Comparison of ENCODE assay signal across 11 cellular contexts in genomic region chr11:62842891-62843290, GRCh38. TPM values are rescaled to one million over a fixed set of nuclear protein-coding genes. Genes with fewer than 3 reads are reported as not detected.
DNase-seq lines count a peak whose midpoint lies in the region; ATAC-seq and TF ChIP-seq lines count a peak whose summit lies in the region.
"Not testable (repeated sequence)": the region's sequence is repeated elsewhere in the genome, so short reads cannot be mapped to it uniquely, and the experiment has no call there.
"Had no signal": no experiment of that assay in that cellular context is flagged by ENCODE, and none has a peak within 500 bp of the region (broad histone marks: within the 10 kb centered on the region; RNA-seq: fewer than 3 reads in every experiment).

No MANE protein-coding gene starts in this region.

- H2AFZ ChIP-seq in Loucy (ENCODE audit: low read length) (peak overlapping the region; percentile 87), SU-DHL-6 (ENCODE audit: low read depth, low read length, severe bottlenecking) (peak overlapping the region; percentile 84)

- H3K27ac Mint-ChIP-seq in CD4-positive, alpha-beta memory T cell = not testable (repeated sequence)
- H3K27ac Mint-ChIP-seq in naive thymus-derived CD4-positive, alpha-beta T cell = peak overlapping the region in 2 of 9 donors; percentile 37 to 82

- H3K4me3 ChIP-seq in CD4-positive, alpha-beta memory T cell (ENCODE audit: low read length in 2 of 2) = peak overlapping the region in 1 of 2 donors; percentile 86
- peak overlapping the region; percentile 78 for H3K4me3 ChIP-seq in Loucy (ENCODE audit: low read length, poor library complexity, severe bottlenecking)
- H3K4me3 ChIP-seq in SU-DHL-6 (ENCODE audit: insufficient read depth, low read length, poor library complexity, severe bottlenecking); urinary bladder (ENCODE audit: low read depth, low read length): not testable (repeated sequence)
- peak overlapping the region; percentile 16 for H3K4me3 ChIP-seq in ectodermal cell (ENCODE audit: insufficient read depth, low read depth, low read length)
- H3K4me3 ChIP-seq in iPS-20b (ENCODE audit: low read length) = peak overlapping the region; percentile 72
- H3K4me3 ChIP-seq in naive thymus-derived CD4-positive, alpha-beta T cell (ENCODE audit: low read length) = peak overlapping the region; percentile 73
- H3K4me3 ChIP-seq in skeletal muscle tissue (ENCODE audit: low read length in 3 of 3) = peak overlapping the region in 1 of 3 donors; percentile 82

- not testable (repeated sequence) for H3K36me3 ChIP-seq in CD4-positive, alpha-beta memory T cell (ENCODE audit: insufficient read depth, low read length); Loucy (ENCODE audit: insufficient read depth, low read length); SU-DHL-6 (ENCODE audit: low read length); ectodermal cell (ENCODE audit: control insufficient read depth, insufficient read depth, low read length); iPS-20b (ENCODE audit: insufficient read depth, low read depth, low read length); naive thymus-derived CD4-positive, alpha-beta T cell (ENCODE audit: control insufficient read depth in 2 of 3, insufficient read depth in 3 of 3, low read length in 3 of 3); skeletal muscle tissue (ENCODE audit: control insufficient read depth in 3 of 3, insufficient read depth in 3 of 3, low read length in 3 of 3); urinary bladder (ENCODE audit: insufficient read depth)

- intact Hi-C loops in CD4-positive, alpha-beta memory T cell (cut with micrococcal nuclease) = loop anchor here (1.0 kb wide), 1 partner anchor 12 kb away; no protein-coding TSS in a partner anchor
- intact Hi-C loops in naive thymus-derived CD4-positive, alpha-beta T cell (cut with micrococcal nuclease) = loop anchor here in 1 of 2 donors (1.0 to 5.0 kb wide), 5 partner anchors 12 to 231 kb away; partner anchors contain the start of genes EML3, ROM1 and ZBTB3

- H3K27ac ChIP-seq in CD4-positive, alpha-beta memory T cell (ENCODE audit: low read depth, low read length) = peak overlapping the region; percentile 98
- H3K27ac ChIP-seq in SU-DHL-6 (ENCODE audit: low read depth, low read length); iPS-20b (ENCODE audit: low read length): not testable (repeated sequence)
- peak overlapping the region; percentile 96 for H3K27ac ChIP-seq in ectodermal cell (ENCODE audit: insufficient read depth, low read depth, low read length, poor library complexity, severe bottlenecking)
- H3K27ac ChIP-seq in naive thymus-derived CD4-positive, alpha-beta T cell (ENCODE audit: low read depth, low read length) = peak overlapping the region; percentile 99
- H3K27ac ChIP-seq in skeletal muscle tissue (ENCODE audit: low read depth, low read length) = peak overlapping the region; percentile 98
- peak overlapping the region; percentile 99 for H3K27ac ChIP-seq in urinary bladder (ENCODE audit: low read depth)

- H3K27me3 ChIP-seq in CD4-positive, alpha-beta memory T cell (ENCODE audit: insufficient read depth, low read length); Loucy (ENCODE audit: insufficient read depth, low read length, poor library complexity, severe bottlenecking); SU-DHL-6 (ENCODE audit: low read length); ectodermal cell (ENCODE audit: control insufficient read depth, insufficient read depth, low read length, poor library complexity, severe bottlenecking); iPS-20b (ENCODE audit: insufficient read depth, low read length); naive thymus-derived CD4-positive, alpha-beta T cell (ENCODE audit: control insufficient read depth in 2 of 2, insufficient read depth in 2 of 2, low read length in 2 of 2); skeletal muscle tissue (ENCODE audit: control insufficient read depth in 3 of 3, insufficient read depth in 3 of 3, low read length in 3 of 3): not testable (repeated sequence)

- peaks cover 15% of the 10 kb centered on the region for H3K79me2 ChIP-seq in Loucy (ENCODE audit: insufficient read depth, low read length)
- peaks cover 14% of the 10 kb centered on the region for H3K79me2 ChIP-seq in SU-DHL-6 (ENCODE audit: insufficient read depth, low read length)

- not testable (repeated sequence) for H3K9me3 ChIP-seq in CD4-positive, alpha-beta memory T cell (ENCODE audit: control insufficient read depth in 1 of 2, low read length in 2 of 2); Loucy (ENCODE audit: insufficient read depth, low read depth, low read length); SU-DHL-6 (ENCODE audit: insufficient read depth, low read length); ectodermal cell (ENCODE audit: control insufficient read depth, low read length); iPS-20b (ENCODE audit: insufficient read depth, low read depth, low read length); naive thymus-derived CD4-positive, alpha-beta T cell (ENCODE audit: control insufficient read depth in 2 of 3, low read length in 3 of 3); skeletal muscle tissue (ENCODE audit: control insufficient read depth in 3 of 3, low read length in 3 of 3)

- peaks cover 27% of the 10 kb centered on the region for H3K4me1 ChIP-seq in CD4-positive, alpha-beta memory T cell (ENCODE audit: insufficient read depth, low read length)
- H3K4me1 ChIP-seq in Loucy (ENCODE audit: insufficient read depth, low read length, poor library complexity, severe bottlenecking) (peaks cover 22% of the 10 kb centered on the region), ectodermal cell (ENCODE audit: control insufficient read depth, insufficient read depth, low read length) (peaks cover 12% of the 10 kb centered on the region), skeletal muscle tissue (ENCODE audit: control insufficient read depth in 3 of 3, insufficient read depth in 3 of 3, low read length in 3 of 3) (peaks cover 12 to 22% (median 17%) of the 10 kb centered on the region in 3 donors)
- H3K4me1 ChIP-seq in iPS-20b (ENCODE audit: insufficient read depth, low read length); urinary bladder (ENCODE audit: insufficient read depth): not testable (repeated sequence)
- peaks cover 9 to 18% of the 10 kb centered on the region in 2 donors for H3K4me1 ChIP-seq in naive thymus-derived CD4-positive, alpha-beta T cell (ENCODE audit: control insufficient read depth in 2 of 2, insufficient read depth in 2 of 2, low read length in 2 of 2)

- H3K4me1 Mint-ChIP-seq in CD4-positive, alpha-beta memory T cell = peaks cover 6 to 27% (median 16%) of the 10 kb centered on the region in 4 donors
- H3K4me1 Mint-ChIP-seq in naive thymus-derived CD4-positive, alpha-beta T cell = peaks cover 8 to 27% (median 17%) of the 10 kb centered on the region in 7 donors

- H3K9ac ChIP-seq in Loucy (ENCODE audit: low read depth, low read length, poor library complexity, severe bottlenecking) = peak overlapping the region; percentile 86
- H3K9ac ChIP-seq in SU-DHL-6 (ENCODE audit: low read length) = peak overlapping the region; percentile 69
- H3K9ac ChIP-seq in iPS-20b (ENCODE audit: low read depth, low read length) = peak overlapping the region; percentile 88
- peak overlapping the region; percentile 90 to 99 (median 98) for H3K9ac ChIP-seq in skeletal muscle tissue (ENCODE audit: low read depth in 1 of 3, low read length in 3 of 3)

- H3F3A ChIP-seq in Loucy (ENCODE audit: low read depth) = not testable (repeated sequence)
- peaks cover 34% of the 10 kb centered on the region for H3F3A ChIP-seq in SU-DHL-6 (ENCODE audit: insufficient read depth)

- ATAC-seq in naive thymus-derived CD4-positive, alpha-beta T cell = not testable (repeated sequence)

- not testable (repeated sequence) for H3K9me3 Mint-ChIP-seq in CD4-positive, alpha-beta memory T cell; naive thymus-derived CD4-positive, alpha-beta T cell

- POLR2A ChIA-PET in CD4-positive, alpha-beta memory T cell (lab: Charles Lee; ENCODE audit: partially characterized antibody) = interaction anchor here (0.7 to 13.8 kb wide), 21 partner anchors 10 to 291 kb away, joined by 3 to 801 read pairs (median 4); partner anchors contain the start of genes HNRNPUL2, INTS5, MTA2 and NXF1
- POLR2A ChIA-PET in naive thymus-derived CD4-positive, alpha-beta T cell (lab: Charles Lee) = interaction anchor here (0.5 to 6.2 kb wide), 19 partner anchors 11 to 269 kb away, joined by 3 to 204 read pairs (median 4); partner anchors contain the start of genes EEF1G, HNRNPUL2, LBHD1 and NXF1

- not testable (repeated sequence) for H3K4me3 Mint-ChIP-seq in CD4-positive, alpha-beta memory T cell; naive thymus-derived CD4-positive, alpha-beta T cell

- H3K36me3 Mint-ChIP-seq in CD4-positive, alpha-beta memory T cell = peaks cover 0 to 10% of the 10 kb centered on the region in 2 donors
- H3K36me3 Mint-ChIP-seq in naive thymus-derived CD4-positive, alpha-beta T cell = not testable (repeated sequence)

- H3K9me2 ChIP-seq in Loucy (replicated peaks; ENCODE audit: low read depth, low read length); SU-DHL-6 (replicated peaks; ENCODE audit: insufficient read depth, low read length): not testable (repeated sequence)

- H3K4me2 ChIP-seq in Loucy (ENCODE audit: low read depth, low read length, poor library complexity, severe bottlenecking) (peak overlapping the region; percentile 82), SU-DHL-6 (ENCODE audit: low read depth, low read length, poor library complexity, severe bottlenecking) (peak overlapping the region; percentile 96)

- not testable (repeated sequence) for TF ChIP-seq CTCF in Loucy (conservative IDR thresholded peaks at IDR 0.05; ENCODE audit: low read length); SU-DHL-6 (IDR thresholded peaks at IDR 0.05; ENCODE audit: insufficient read depth, low read length, poor library complexity, severe bottlenecking)

- DNase-seq in CD4-positive, alpha-beta memory T cell; naive thymus-derived CD4-positive, alpha-beta T cell: not testable (repeated sequence)

- WGBS in ectodermal cell, 2 experiments = 86 to 90% methylated on average over 8 to 9 of the region's 9 CpGs
- WGBS in urinary bladder = 74% methylated on average over 9 of the region's 9 CpGs

- not testable (repeated sequence) for H3K27me3 Mint-ChIP-seq in CD4-positive, alpha-beta memory T cell; naive thymus-derived CD4-positive, alpha-beta T cell

- CTCF ChIA-PET in CD4-positive, alpha-beta memory T cell (lab: Charles Lee; ENCODE audit: partially characterized antibody) = interaction anchor here (0.8 to 1.0 kb wide), 4 partner anchors 11 to 56 kb away, joined by 3 to 4 read pairs (median 4); no protein-coding TSS in a partner anchor
- CTCF ChIA-PET in naive thymus-derived CD4-positive, alpha-beta T cell (lab: Charles Lee) = interaction anchor here (0.8 kb wide), 1 partner anchor 14 kb away, joined by 3 read pairs; no protein-coding TSS in a partner anchor

- H4K20me1 ChIP-seq in Loucy (ENCODE audit: insufficient read depth, low read length, poor library complexity, severe bottlenecking); SU-DHL-6 (ENCODE audit: low read depth, low read length): not testable (repeated sequence)

RNA-seq across cellular contexts. Expression of gene WDR74, which starts 3.5 kb away (rescaled TPM):
- 10 to 100 TPM; 79.3 to 82.2 TPM for total RNA-seq in CD4-positive, alpha-beta memory T cell
- 10 to 100 TPM; 33.9 to 50.8 TPM for polyA plus RNA-seq in CD4-positive, alpha-beta memory T cell
- polyA plus RNA-seq in ectodermal cell (2013, experiment 1 of 4) = 68.2 TPM
- polyA plus RNA-seq in ectodermal cell (2013, experiment 2 of 4) = 59.2 TPM
- 198 TPM for polyA plus RNA-seq in ectodermal cell (2013, experiment 3 of 4)
- 116 TPM for polyA plus RNA-seq in ectodermal cell (2013, experiment 4 of 4)
- 100 to 1,000 TPM in 4 of 5 experiments, 10 to 100 TPM in 1; 87.2 to 279 (median 102) TPM for total RNA-seq in naive thymus-derived CD4-positive, alpha-beta T cell
- 10 to 100 TPM; 55.0 to 56.9 TPM for polyA plus RNA-seq in naive thymus-derived CD4-positive, alpha-beta T cell
- total RNA-seq in skeletal muscle tissue (65.8 TPM), urinary bladder (31.1 TPM)
- polyA plus RNA-seq in urinary bladder = 47.1 TPM

RNA-seq across cellular contexts. Expression of gene TEX54, which starts 10.2 kb away (rescaled TPM):
- total RNA-seq in CD4-positive, alpha-beta memory T cell = not detected
- polyA plus RNA-seq in CD4-positive, alpha-beta memory T cell = 1 to 10 TPM; 1.3 to 1.9 TPM
- not detected for polyA plus RNA-seq in ectodermal cell (2013, experiment 1 of 4)
- polyA plus RNA-seq in ectodermal cell (2013, experiment 2 of 4) = not detected
- polyA plus RNA-seq in ectodermal cell (2013, experiment 3 of 4) = not detected
- not detected for polyA plus RNA-seq in ectodermal cell (2013, experiment 4 of 4)
- under 1 TPM in 1 of 5 experiments, not detected in 4; 0.89 TPM for total RNA-seq in naive thymus-derived CD4-positive, alpha-beta T cell
- polyA plus RNA-seq in naive thymus-derived CD4-positive, alpha-beta T cell = 1 to 10 TPM; 1.6 to 2.1 TPM
- not detected for total RNA-seq in skeletal muscle tissue
- total RNA-seq in urinary bladder = not detected
- not detected for polyA plus RNA-seq in urinary bladder
- total RNA-seq: frontal cortex, HFFc6, PC-3 had no signal

RNA-seq across cellular contexts. Expression of gene STX5, which starts 11.0 kb away (rescaled TPM):
- total RNA-seq in CD4-positive, alpha-beta memory T cell = 10 to 100 TPM; 66.0 to 67.9 TPM
- polyA plus RNA-seq in CD4-positive, alpha-beta memory T cell = 10 to 100 TPM; 30.4 to 31.8 TPM
- 46.6 TPM for polyA plus RNA-seq in ectodermal cell (2013, experiment 1 of 4)
- polyA plus RNA-seq in ectodermal cell (2013, experiment 2 of 4) = 47.9 TPM
- polyA plus RNA-seq in ectodermal cell (2013, experiment 3 of 4) = 37.6 TPM
- polyA plus RNA-seq in ectodermal cell (2013, experiment 4 of 4) = 43.4 TPM
- 100 to 1,000 TPM in 2 of 5 experiments, 10 to 100 TPM in 3; 47.0 to 152 (median 57.3) TPM for total RNA-seq in naive thymus-derived CD4-positive, alpha-beta T cell
- polyA plus RNA-seq in naive thymus-derived CD4-positive, alpha-beta T cell = 10 to 100 TPM; 23.8 to 32.8 TPM
- total RNA-seq in skeletal muscle tissue (33.9 TPM), urinary bladder (30.0 TPM)
- polyA plus RNA-seq in urinary bladder = 32.0 TPM

RNA-seq across cellular contexts. Expression of gene NXF1, which starts 37.7 kb away (rescaled TPM):
- total RNA-seq in CD4-positive, alpha-beta memory T cell = 100 to 1,000 TPM; 195 to 196 TPM
- polyA plus RNA-seq in CD4-positive, alpha-beta memory T cell = 10 to 100 TPM; 75.2 to 83.2 TPM
- polyA plus RNA-seq in ectodermal cell (2013, experiment 1 of 4) = 77.1 TPM
- 93.5 TPM for polyA plus RNA-seq in ectodermal cell (2013, experiment 2 of 4)
- 67.9 TPM for polyA plus RNA-seq in ectodermal cell (2013, experiment 3 of 4)
- polyA plus RNA-seq in ectodermal cell (2013, experiment 4 of 4) = 74.0 TPM
- 100 to 1,000 TPM in 4 of 5 experiments, 10 to 100 TPM in 1; 92.1 to 421 (median 195) TPM for total RNA-seq in naive thymus-derived CD4-positive, alpha-beta T cell
- polyA plus RNA-seq in naive thymus-derived CD4-positive, alpha-beta T cell = 100 to 1,000 TPM in 1 of 2 donors, 10 to 100 TPM in 1; 66.9 to 106 TPM
- total RNA-seq in skeletal muscle tissue = 12.5 TPM
- 32.4 TPM for total RNA-seq in urinary bladder
- 103 TPM for polyA plus RNA-seq in urinary bladder

RNA-seq across cellular contexts. Expression of gene SLC3A2, which starts 37.8 kb away (rescaled TPM):
- 100 to 1,000 TPM; 205 to 215 TPM for total RNA-seq in CD4-positive, alpha-beta memory T cell
- 100 to 1,000 TPM; 157 to 226 TPM for polyA plus RNA-seq in CD4-positive, alpha-beta memory T cell
- 174 TPM for polyA plus RNA-seq in ectodermal cell (2013, experiment 1 of 4)
- 183 TPM for polyA plus RNA-seq in ectodermal cell (2013, experiment 2 of 4)
- 116 TPM for polyA plus RNA-seq in ectodermal cell (2013, experiment 3 of 4)
- polyA plus RNA-seq in ectodermal cell (2013, experiment 4 of 4) = 130 TPM
- 100 to 1,000 TPM; 159 to 239 (median 218) TPM for total RNA-seq in naive thymus-derived CD4-positive, alpha-beta T cell
- polyA plus RNA-seq in naive thymus-derived CD4-positive, alpha-beta T cell = 100 to 1,000 TPM; 118 to 189 TPM
- 56.4 TPM for total RNA-seq in skeletal muscle tissue
- 45.0 TPM for total RNA-seq in urinary bladder
- polyA plus RNA-seq in urinary bladder = 126 TPM
